10 cellular contexts compared by ENCODE assay signal in the genomic region with DNA sequence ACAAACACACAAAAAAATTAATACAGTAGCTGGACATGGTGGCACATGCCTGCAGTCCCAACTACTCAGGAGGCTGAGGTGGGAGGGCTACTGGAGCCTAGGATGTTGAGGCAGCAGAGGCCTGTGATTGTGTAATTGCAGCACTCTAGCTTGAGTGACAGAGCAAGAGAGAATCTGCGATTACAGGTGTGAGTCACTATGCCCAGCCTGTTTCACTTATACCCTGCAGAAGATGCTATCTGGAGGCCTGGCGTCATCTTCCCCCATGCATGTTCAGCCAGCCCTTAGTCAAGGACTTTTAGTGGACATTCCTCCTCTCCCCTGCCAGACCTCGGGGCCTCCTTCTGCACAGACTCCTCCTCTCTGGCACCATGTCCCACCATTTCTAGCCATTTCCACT. TPM values are rescaled to one million over a fixed set of nuclear protein-coding genes. Genes with fewer than 3 reads are reported as not detected.
A peak's percentile ranks its signal among the peaks of the same experiment; 100 is the strongest.
DNase-seq lines count a peak whose midpoint lies in the region; ATAC-seq and TF ChIP-seq lines count a peak whose summit lies in the region.
"Had no signal": no experiment of that assay in that cellular context is flagged by ENCODE, and none has a peak within 500 bp of the region (broad histone marks: within the 10 kb centered on the region; RNA-seq: fewer than 3 reads in every experiment).

No MANE protein-coding gene starts in this region.

- peaks cover 5% of the 10 kb centered on the region for H3K4me1 ChIP-seq in mesendoderm (ENCODE audit: control insufficient read depth, low read depth, low read length)
- no peaks in the 10 kb centered on the region for H3K4me1 ChIP-seq in gastroesophageal sphincter
- peaks cover 0 to 22% (median 0%) of the 10 kb centered on the region in 3 donors for H3K4me1 ChIP-seq in esophagus squamous epithelium

- no peak overlapping the region for H4K8ac ChIP-seq in mesendoderm (ENCODE audit: low read depth, low read length)

- ATAC-seq in gastroesophageal sphincter = no peak

- H3K23ac ChIP-seq in mesendoderm (ENCODE audit: low read length) = no peak overlapping the region

- intact Hi-C loops in esophagus squamous epithelium (cut with DNase I) = no loop called here

- H3K4me3 ChIP-seq in brain microvascular endothelial cell (ENCODE audit: low read depth, low read length) (no peak overlapping the region), mesendoderm (ENCODE audit: low read length) (no peak overlapping the region), gastroesophageal sphincter (no peak overlapping the region), esophagus squamous epithelium (no peak overlapping the region)

- no peak overlapping the region for H3K4ac ChIP-seq in mesendoderm (ENCODE audit: low read depth, low read length)

- H3K4me2 ChIP-seq in mesendoderm (ENCODE audit: low read length) = no peak overlapping the region

- no peak overlapping the region for H2BK5ac ChIP-seq in mesendoderm (ENCODE audit: low read length)

- H3K9me3 ChIP-seq in gastroesophageal sphincter (no peaks in the 10 kb centered on the region), esophagus squamous epithelium (no peaks in the 10 kb centered on the region)

- H2BK120ac ChIP-seq in mesendoderm (ENCODE audit: low read depth, low read length) = no peak overlapping the region

- in situ Hi-C loops in brain microvascular endothelial cell (cut with HindIII; ENCODE audit: low pct_ligation_motif_present, low sequenced_read_pairs) = no loop called here

- H3K18ac ChIP-seq in mesendoderm (ENCODE audit: low read length) = no peak overlapping the region

- no peaks in the 10 kb centered on the region for H3K79me2 ChIP-seq in mesendoderm (ENCODE audit: control insufficient read depth, insufficient read depth, low read length)

- peak overlapping the region; percentile 30 for H2AK5ac ChIP-seq in mesendoderm (ENCODE audit: low read length)

- H4K5ac ChIP-seq in mesendoderm (ENCODE audit: low read length) = no peak overlapping the region

- H3K56ac ChIP-seq in mesendoderm (ENCODE audit: low read length) = peak overlapping the region; percentile 73

- H3K36me3 ChIP-seq in brain microvascular endothelial cell (replicated peaks) = no peaks in the 10 kb centered on the region
- H3K36me3 ChIP-seq in mesendoderm (ENCODE audit: control insufficient read depth, insufficient read depth, low read length) = no peaks in the 10 kb centered on the region
- H3K36me3 ChIP-seq in gastroesophageal sphincter = no peaks in the 10 kb centered on the region
- no peaks in the 10 kb centered on the region for H3K36me3 ChIP-seq in esophagus squamous epithelium

- peak; percentile 6 for DNase-seq in NOMO-1 treated with DMSO at 0.1 percent for 48 hours (lab: John Stamatoyannopoulos, UW; ENCODE audit: unreplicated experiment)
- DNase-seq in NOMO-1 treated with dmso at 0.1 percent for 144 hours (lab: John Stamatoyannopoulos, UW; ENCODE audit: unreplicated experiment) = no peak
- peak; percentile 79 for DNase-seq in HT1080 (ENCODE audit: low read depth)
- peak; percentile 29 for DNase-seq in brain microvascular endothelial cell
- DNase-seq in mesendoderm = no peak
- no peak for DNase-seq in dermis blood vessel endothelial cell
- no peak for DNase-seq in esophagus squamous epithelium (lab: John Stamatoyannopoulos, UW)
- DNase-seq: activated CD4-positive, alpha-beta T cell treated with anti-CD3 and anti-CD28 coated beads for 1 hour; NCI-H1092 treated with DMSO at 0.1 percent for 48 hours had no signal

- H3K27me3 ChIP-seq in brain microvascular endothelial cell (replicated peaks) (no peaks in the 10 kb centered on the region), mesendoderm (ENCODE audit: insufficient read depth, low read length, poor library complexity) (no peaks in the 10 kb centered on the region), gastroesophageal sphincter (no peaks in the 10 kb centered on the region), esophagus squamous epithelium (no peaks in the 10 kb centered on the region)

- no peaks in the 10 kb centered on the region for H3K79me1 ChIP-seq in mesendoderm (ENCODE audit: low read length)

- TF ChIP-seq CTCF in brain microvascular endothelial cell (IDR thresholded peaks at IDR 0.05; ENCODE audit: low read depth, low read length, missing control alignments) (no peak), gastroesophageal sphincter (IDR thresholded peaks at IDR 0.05) (no peak), esophagus squamous epithelium (IDR thresholded peaks at IDR 0.05) (no peak)

- no peak overlapping the region for H3K27ac ChIP-seq in brain microvascular endothelial cell
- no peak overlapping the region for H3K27ac ChIP-seq in mesendoderm (ENCODE audit: low read depth, low read length)
- H3K27ac ChIP-seq in gastroesophageal sphincter = no peak overlapping the region
- peak overlapping the region in 1 of 4 donors; percentile 71 for H3K27ac ChIP-seq in esophagus squamous epithelium

- TF ChIP-seq POLR2A in gastroesophageal sphincter (IDR thresholded peaks at IDR 0.05) (no peak), esophagus squamous epithelium (IDR thresholded peaks at IDR 0.05) (no peak)

- H2BK15ac ChIP-seq in mesendoderm (replicated peaks; ENCODE audit: low read depth) = no peak overlapping the region

- H3K9ac ChIP-seq in mesendoderm (ENCODE audit: low read length) = no peak overlapping the region

- no CpG with 5 or more reads among the region's 3 CpGs for WGBS in mesendoderm (ENCODE audit: extremely low coverage, insufficient coverage, low lambda C conversion rate)
- 49 to 59% methylated on average over 3 of the region's 3 CpGs for WGBS in gastroesophageal sphincter (ENCODE audit: low coverage in 1 of 2), 2 donors
- WGBS in esophagus squamous epithelium, 2 donors = 30 to 61% methylated on average over 2 to 3 of the region's 3 CpGs

- no peak for TF ChIP-seq EP300 in gastroesophageal sphincter (IDR thresholded peaks at IDR 0.05)

RNA-seq across cellular contexts. Expression of a gene that starts 36.3 kb away (rescaled TPM):
- 76.8 and 86.2 TPM in 2 replicates for total RNA-seq in HT1080 (2014; rRNA removed; shearing (Covaris generic))
- polyA plus RNA-seq in HT1080 (2015; cell fraction: cytosol; rRNA removed) = 91.6 and 98.7 TPM in 2 replicates
- 138 and 142 TPM in 2 replicates for polyA plus RNA-seq in HT1080 (2015; cell fraction: nucleus; rRNA removed)
- polyA plus RNA-seq in mesendoderm (2013, experiment 1 of 2) = 271 TPM
- 269 TPM for polyA plus RNA-seq in mesendoderm (2013, experiment 2 of 2)
- total RNA-seq in gastroesophageal sphincter (10 to 100 TPM in 3 of 4 donors, 1 to 10 TPM in 1; 9.5 to 21.3 (median 18.5) TPM), dermis blood vessel endothelial cell (118 and 122 TPM in 2 replicates), esophagus squamous epithelium (10 to 100 TPM; 51.3 to 81.3 (median 53.6) TPM)

Comparison
In these comparisons a context has a peak if more than half of its experiments do, and no peak if none do; other contexts are left out.
1. DNase-seq: peak in NOMO-1 treated with DMSO at 0.1 percent for 48 hours (single experiment), HT1080 (single experiment) and brain microvascular endothelial cell (single experiment); none in NOMO-1 treated with dmso at 0.1 percent for 144 hours (single experiment), mesendoderm (single experiment), dermis blood vessel endothelial cell (single experiment) and esophagus squamous epithelium (single experiment).